In the genomic region with DNA sequence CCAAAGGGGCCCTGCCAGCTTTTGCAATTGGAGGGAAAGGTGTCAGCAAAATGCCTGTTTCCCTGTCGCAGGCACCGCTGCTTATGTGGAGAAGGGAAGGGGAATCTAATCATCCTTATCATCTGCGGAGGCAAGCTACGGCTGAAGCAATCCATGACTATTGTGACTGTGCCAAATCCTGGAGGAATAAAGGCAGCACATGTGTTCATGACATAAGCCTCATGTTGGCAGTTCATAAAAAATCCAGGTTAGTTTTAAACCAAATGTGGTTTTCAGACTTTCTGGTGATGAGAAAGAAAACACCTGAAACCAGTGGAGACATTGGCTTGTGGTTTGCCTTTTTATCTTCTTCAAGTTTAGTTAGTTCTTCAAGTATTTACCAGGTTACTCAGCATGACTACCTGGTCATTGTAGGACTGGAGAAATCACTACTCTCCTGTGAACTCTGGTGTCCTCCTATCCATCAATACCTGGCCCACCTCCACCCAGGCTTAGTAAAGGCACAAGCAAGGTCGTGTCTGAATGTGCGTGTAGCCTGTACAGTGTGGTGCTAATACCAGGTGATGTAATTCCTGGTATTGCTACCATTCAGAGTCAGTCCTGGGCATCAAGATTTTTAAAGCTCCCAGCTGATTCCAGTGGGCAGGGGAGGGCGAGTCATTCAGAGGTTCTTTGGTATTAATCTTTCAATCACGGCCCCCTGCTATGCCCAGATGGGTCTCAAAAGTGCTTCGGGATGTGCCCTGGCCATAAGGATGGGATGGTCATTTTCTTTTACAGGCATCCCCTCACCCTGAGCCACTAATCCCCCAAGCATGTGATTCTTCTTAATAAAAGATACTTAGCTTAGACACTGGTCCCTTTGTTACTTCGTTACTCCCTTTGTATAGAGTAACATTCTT, we compare ENCODE assay signal across 20 cellular contexts.
"Had no signal": no experiment of that assay in that cellular context is flagged by ENCODE, and none has a peak within 500 bp of the region (broad histone marks: within the 10 kb centered on the region; RNA-seq: fewer than 3 reads in every experiment).

No MANE protein-coding gene starts in this region.

- H3K27ac ChIP-seq: brain microvascular endothelial cell, colonic mucosa, gastroesophageal sphincter, heart right ventricle, left lung, psoas muscle, thyroid gland had no signal

- H3K9me3 Mint-ChIP-seq: activated CD4-positive, alpha-beta memory T cell treated with anti-CD3 and anti-CD28 coated beads, Interleukin-2, amount 10 ng/mL, durations not matched to agents 7 days and 5 days; central memory CD8-positive, alpha-beta T cell; stimulated activated memory B cell treated with anti-CD40 and anti-IgM and Interleukin-4, amounts not matched to agents 10 μg/mL and 1 μg/mL and 100 μg/mL, for 72 hours; T-helper 2 cell treated with Interferon-gamma antibody and Interleukin-4, amounts not matched to agents 5 μg/mL and 100 μg/mL, for 36 hours; WTC11 had no signal

- DNase-seq: activated CD4-positive, alpha-beta memory T cell treated with anti-CD3 and anti-CD28 coated beads, Interleukin-2, amount 10 ng/mL, durations not matched to agents 7 days and 5 days; activated CD4-positive, alpha-beta T cell treated with anti-CD3 and anti-CD28 coated beads for 4 hours; anterior cingulate cortex; brain microvascular endothelial cell; colonic mucosa; erythroblast; heart right ventricle; left lung; psoas muscle; SK-N-SH; stimulated activated CD4-positive, alpha-beta T cell treated with anti-CD3 and anti-CD28 coated beads, Interleukin-4, amount 100 ng/mL, for 1 hour; thyroid gland had no signal

- H3K4me1 Mint-ChIP-seq: central memory CD8-positive, alpha-beta T cell; stimulated activated memory B cell treated with anti-CD40 and anti-IgM and Interleukin-4, amounts not matched to agents 10 μg/mL and 1 μg/mL and 100 μg/mL, for 72 hours had no signal

- H3K36me3 Mint-ChIP-seq: stimulated activated memory B cell treated with anti-CD40 and anti-IgM and Interleukin-4, amounts not matched to agents 10 μg/mL and 1 μg/mL and 100 μg/mL, for 72 hours; WTC11 had no signal

- H3K4me1 ChIP-seq: colonic mucosa, gastroesophageal sphincter, heart right ventricle, left lung, psoas muscle had no signal

- H3K27me3 Mint-ChIP-seq: central memory CD8-positive, alpha-beta T cell had no signal

- H3K36me3 ChIP-seq: brain microvascular endothelial cell, colonic mucosa, gastroesophageal sphincter, heart right ventricle had no signal

- ATAC-seq: gastroesophageal sphincter; heart right ventricle; left lung; psoas muscle; sciatic nerve; stimulated activated memory B cell treated with anti-CD40 and anti-IgM and Interleukin-4, amounts not matched to agents 10 μg/mL and 1 μg/mL and 100 μg/mL, for 72 hours; WTC11 had no signal

- FAIRE-seq: TTC549 had no signal

- H3K4me3 Mint-ChIP-seq: activated CD4-positive, alpha-beta memory T cell treated with anti-CD3 and anti-CD28 coated beads, Interleukin-2, amount 10 ng/mL, durations not matched to agents 7 days and 5 days; central memory CD8-positive, alpha-beta T cell; stimulated activated memory B cell treated with anti-CD40 and anti-IgM and Interleukin-4, amounts not matched to agents 10 μg/mL and 1 μg/mL and 100 μg/mL, for 72 hours; T-helper 2 cell treated with Interferon-gamma antibody and Interleukin-4, amounts not matched to agents 5 μg/mL and 100 μg/mL, for 36 hours; WTC11 had no signal

- H3K9me3 ChIP-seq: colonic mucosa, gastroesophageal sphincter, heart right ventricle, left lung, psoas muscle, SK-N-SH, thyroid gland had no signal

- H3K27ac Mint-ChIP-seq: activated CD4-positive, alpha-beta memory T cell treated with anti-CD3 and anti-CD28 coated beads, Interleukin-2, amount 10 ng/mL, durations not matched to agents 7 days and 5 days; stimulated activated memory B cell treated with anti-CD40 and anti-IgM and Interleukin-4, amounts not matched to agents 10 μg/mL and 1 μg/mL and 100 μg/mL, for 72 hours; T-helper 2 cell treated with Interferon-gamma antibody and Interleukin-4, amounts not matched to agents 5 μg/mL and 100 μg/mL, for 36 hours; WTC11 had no signal

- H3K4me3 ChIP-seq: colonic mucosa, gastroesophageal sphincter, heart right ventricle, left lung, psoas muscle, smooth muscle cell, thyroid gland had no signal

- H3K27me3 ChIP-seq: colonic mucosa, gastroesophageal sphincter, left lung, thyroid gland had no signal
